8 cellular contexts compared by ENCODE assay signal in the genomic region with DNA sequence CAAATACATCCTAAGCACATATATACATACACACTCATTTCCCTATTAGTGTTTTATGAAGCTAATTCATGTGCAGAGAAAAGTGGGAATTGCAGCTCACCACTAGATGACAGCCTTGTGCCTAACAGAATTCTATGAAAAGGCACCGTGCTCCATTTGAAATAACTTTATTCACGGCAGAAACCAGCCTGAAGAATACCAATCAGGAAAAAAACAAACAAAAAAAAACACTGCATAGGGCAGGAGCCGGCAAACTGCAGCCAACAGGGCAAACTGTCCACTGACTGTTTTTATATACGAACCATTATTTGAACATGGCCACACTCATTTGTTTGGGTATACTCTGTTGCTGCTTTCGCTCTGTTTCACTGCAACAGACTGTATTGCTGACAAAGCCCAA. TPM values are rescaled to one million over a fixed set of nuclear protein-coding genes. Genes with fewer than 3 reads are reported as not detected.
DNase-seq lines count a peak whose midpoint lies in the region; ATAC-seq, FAIRE-seq and TF ChIP-seq lines count a peak whose summit lies in the region.

No MANE protein-coding gene starts in this region.

- no peak overlapping the region for H3K4me3 ChIP-seq in left lung

- H3K4me1 ChIP-seq in left lung: no peaks in the 10 kb centered on the region

- H3K36me3 ChIP-seq in left lung: peaks cover 0 to 18% of the 10 kb centered on the region in 2 donors

- H3K27me3 ChIP-seq in left lung: no peaks in the 10 kb centered on the region

- peak; percentile 76 for ATAC-seq in left lung
- ATAC-seq in GM18868 (IDR thresholded peaks at IDR 0.05; ENCODE audit: unreplicated experiment): no peak
- no peak for ATAC-seq in GM18907 (IDR thresholded peaks at IDR 0.05; ENCODE audit: unreplicated experiment)

- H3K27ac ChIP-seq in left lung: no peak overlapping the region

- FAIRE-seq in urothelium cell line (lab: Jason Lieb, UNC): no peak

- intact Hi-C loops in left lung (cut with DNase I): no loop called here

- no peaks in the 10 kb centered on the region for H3K9me3 ChIP-seq in left lung

- DNase-seq in NCI-H446 (lab: John Stamatoyannopoulos, UW) (peak; percentile 30 to 47), NCI-H446 treated with DMSO at 0.1 percent for 48 hours (lab: John Stamatoyannopoulos, UW) (no peak), NCI-H2107 treated with DMSO at 0.1 percent for 48 hours (lab: John Stamatoyannopoulos, UW; ENCODE audit: unreplicated experiment) (peak; percentile 48), brain pericyte (ENCODE audit: low read depth, low spot score) (peak; percentile 22), left lung (no peak), urothelium cell line (ENCODE audit: low spot score) (peak; percentile 4)

- peak; percentile 10 to 66 for TF ChIP-seq CTCF in left lung (IDR thresholded peaks at IDR 0.05)

RNA-seq across cellular contexts. Expression of gene ERMP1, which starts 33.6 kb away (rescaled TPM):
- 10 to 100 TPM; 21.5 to 28.7 TPM for total RNA-seq in left lung

Comparison
In these comparisons a context has a peak if more than half of its experiments do, and no peak if none do; other contexts are left out.
1. DNase-seq: peak in NCI-H446 (2 of 2), NCI-H2107 treated with DMSO at 0.1 percent for 48 hours (single experiment), brain pericyte (single experiment) and urothelium cell line (single experiment); none in NCI-H446 treated with DMSO at 0.1 percent for 48 hours (single experiment) and left lung (0 of 2).